ENCODE assay signal across 8 cellular contexts in genomic region chr17:20121359-20122235, GRCh38.
DNase-seq lines count a peak whose midpoint lies in the region; ATAC-seq and TF ChIP-seq lines count a peak whose summit lies in the region.

No MANE protein-coding gene starts in this region.

- ATAC-seq in RWPE2 (ENCODE audit: low read depth) (peak; percentile 76), HG03521 (IDR thresholded peaks at IDR 0.05; ENCODE audit: unreplicated experiment) (no peak)

- H3K36me3 ChIP-seq in RWPE2 (ENCODE audit: low read depth): no peaks in the 10 kb centered on the region

- no peaks in the 10 kb centered on the region for H3K9me3 ChIP-seq in RWPE2 (ENCODE audit: severe bottlenecking)

- no peaks in the 10 kb centered on the region for H3K27me3 ChIP-seq in RWPE2 (ENCODE audit: insufficient read depth, poor library complexity, severe bottlenecking)

- peak; percentile 71 for DNase-seq in CD1c-positive myeloid dendritic cell (ENCODE audit: extremely low spot score)
- DNase-seq in HPDE6-E6E7 (ENCODE audit: extremely low spot score): peak; percentile 49
- DNase-seq in RWPE2 (ENCODE audit: low spot score): no peak
- peak; percentile 88 for DNase-seq in activated effector memory CD4-positive, alpha-beta T cell treated with anti-CD3 and anti-CD28 coated beads, Interleukin-2, amount 50 U/mL, for 16 hours
- DNase-seq in fibroblast of villous mesenchyme (ENCODE audit: low read depth): peak; percentile 65
- peak; percentile 59 for DNase-seq in occipital lobe (lab: John Stamatoyannopoulos, UW)
- peak; percentile 97 for DNase-seq in superior temporal gyrus (ENCODE audit: extremely low spot score)

- no peak overlapping the region for H3K4me3 ChIP-seq in RWPE2 (ENCODE audit: severe bottlenecking)
- H3K4me3 ChIP-seq in fibroblast of villous mesenchyme (ENCODE audit: low read depth, low read length): no peak overlapping the region

- H3K27ac ChIP-seq in RWPE2 (ENCODE audit: poor library complexity, severe bottlenecking): no peak overlapping the region

- H3K4me1 ChIP-seq in RWPE2 (ENCODE audit: insufficient read depth, poor library complexity, severe bottlenecking): no peaks in the 10 kb centered on the region

- peak; percentile 94 for TF ChIP-seq CTCF in RWPE2 (IDR thresholded peaks at IDR 0.05; ENCODE audit: poor library complexity, severe bottlenecking)
- peak; percentile 92 for TF ChIP-seq CTCF in fibroblast of villous mesenchyme (IDR thresholded peaks at IDR 0.05; ENCODE audit: insufficient read depth, low read depth, low read length)
